8 cellular contexts compared by ENCODE assay signal in the genomic region with DNA sequence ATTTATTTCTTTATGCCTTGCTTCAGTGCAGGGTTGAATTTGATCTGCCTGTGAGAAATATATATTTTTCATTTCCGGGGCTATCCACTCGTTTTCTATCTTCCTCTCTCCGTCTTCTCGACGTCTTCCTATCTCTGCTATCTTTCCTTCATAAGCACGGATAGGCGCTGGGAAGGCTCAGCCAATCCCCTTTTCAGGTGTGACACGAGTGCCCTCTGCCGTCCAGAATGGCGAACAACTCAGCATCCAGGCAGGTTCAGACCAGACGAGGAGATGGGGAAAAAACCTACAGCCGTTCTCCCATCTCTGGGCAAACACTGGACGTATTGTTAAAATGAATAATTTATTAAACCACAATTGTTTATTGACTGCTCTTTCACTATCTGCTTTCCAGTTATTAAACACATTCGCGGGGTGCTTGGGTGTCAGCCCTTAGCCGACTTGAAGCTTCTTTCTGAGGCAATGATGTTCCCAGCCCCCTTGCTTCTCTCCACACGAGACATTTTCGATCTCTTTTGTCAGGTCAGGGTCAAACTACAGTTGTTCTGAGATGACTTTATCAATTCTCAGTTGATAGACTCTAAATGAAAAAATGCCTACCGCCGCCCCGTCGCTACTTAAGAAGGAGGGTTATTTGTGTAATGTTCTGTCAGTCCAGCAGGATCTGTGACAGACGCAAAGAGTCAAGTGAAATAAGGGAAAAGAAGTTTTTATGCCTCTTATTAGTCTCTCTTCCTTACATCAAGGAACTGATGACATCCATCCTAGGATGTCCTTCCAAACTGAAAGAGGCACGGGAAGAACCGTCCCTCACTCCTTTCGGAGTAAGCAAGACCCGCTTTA.
DNase-seq lines count a peak whose midpoint lies in the region; ATAC-seq, FAIRE-seq and TF ChIP-seq lines count a peak whose summit lies in the region.

No MANE protein-coding gene starts in this region.

- peak overlapping the region in 1 of 4 experiments; percentile 32 for H3K4me3 ChIP-seq in fibroblast of lung (replicated peaks in 1 of 4; ENCODE audit: control extremely low read depth in 1 of 4, insufficient read depth in 1 of 4, low read depth in 3 of 4, low read length in 4 of 4)
- peak overlapping the region; percentile 0 for H3K4me3 ChIP-seq in upper lobe of right lung

- peak; percentile 33 for FAIRE-seq in G401.6 (lab: Jason Lieb, UNC)

- POLR2A ChIA-PET in HEK293T (lab: Yijun Ruan, JAX), result no interaction called here

- H3K36me3 Mint-ChIP-seq in activated CD4-positive, alpha-beta T cell treated with anti-CD3 and anti-CD28 coated beads, Interleukin-2, amount 10 ng/mL, durations not matched to agents 24 days and 14 days (ENCODE audit: low read depth), result no peaks in the 10 kb centered on the region
- no peaks in the 10 kb centered on the region for H3K36me3 Mint-ChIP-seq in nephron progenitor cell (ENCODE audit: low read depth)

- ATAC-seq in upper lobe of right lung, result peak; percentile 98

- intact Hi-C loops in activated CD4-positive, alpha-beta T cell treated with anti-CD3 and anti-CD28 coated beads, Interleukin-2, amount 10 ng/mL, durations not matched to agents 24 days and 14 days (cut with micrococcal nuclease), result loop anchor here (5.0 kb wide), 1 partner anchor 237 kb away; no protein-coding TSS in a partner anchor
- intact Hi-C loops in upper lobe of right lung (cut with DNase I), result no loop called here

- H3K36me3 ChIP-seq in fibroblast of lung (ENCODE audit: control insufficient read depth, insufficient read depth, low read length) (no peaks in the 10 kb centered on the region), upper lobe of right lung (no peaks in the 10 kb centered on the region)

- H3K4me1 ChIP-seq in fibroblast of lung (ENCODE audit: control insufficient read depth, extremely low read depth, insufficient read depth, low read length) (no peaks in the 10 kb centered on the region), upper lobe of right lung (peaks cover 5% of the 10 kb centered on the region)

- peak overlapping the region; percentile 59 for H3K4me2 ChIP-seq in fibroblast of lung (ENCODE audit: extremely low read depth, insufficient read depth, low read length)

- CTCF ChIA-PET in HEK293T (lab: Yijun Ruan, JAX), result interaction anchor here (0.7 to 2.5 kb wide), 9 partner anchors 8 to 1099 kb away, joined by 3 to 9 read pairs (median 4); no protein-coding TSS in a partner anchor

- no peaks in the 10 kb centered on the region for H3K79me2 ChIP-seq in fibroblast of lung (ENCODE audit: control insufficient read depth, insufficient read depth, low read length)

- peak; percentile 83 for DNase-seq in HEK293T (ENCODE audit: extremely low spot score)
- peak; percentile 76 for DNase-seq in NCI-H2029 treated with DMSO at 0.1 percent for 48 hours (lab: John Stamatoyannopoulos, UW)
- DNase-seq in activated CD4-positive, alpha-beta T cell treated with anti-CD3 and anti-CD28 coated beads, Interleukin-2, amount 10 ng/mL, durations not matched to agents 24 days and 14 days, result peak; percentile 83
- DNase-seq in fibroblast of lung (ENCODE audit: low read depth in 2 of 2), result peak; percentile 61 to 81
- peak; percentile 79 for DNase-seq in nephron progenitor cell
- peak; percentile 84 for DNase-seq in upper lobe of right lung
- no peak for DNase-seq in dedifferentiated amniotic fluid mesenchymal stem cell (ENCODE audit: extremely low spot score)

- peaks cover 2% of the 10 kb centered on the region for H3K4me1 Mint-ChIP-seq in activated CD4-positive, alpha-beta T cell treated with anti-CD3 and anti-CD28 coated beads, Interleukin-2, amount 10 ng/mL, durations not matched to agents 24 days and 14 days
- H3K4me1 Mint-ChIP-seq in nephron progenitor cell, result peaks cover 41% of the 10 kb centered on the region

- H3K9ac ChIP-seq in fibroblast of lung (ENCODE audit: insufficient read depth, low read length), result no peak overlapping the region

- no peaks in the 10 kb centered on the region for H4K20me1 ChIP-seq in fibroblast of lung (ENCODE audit: control insufficient read depth, extremely low read depth, insufficient read depth, low read length)

- no peak overlapping the region for H3K27ac Mint-ChIP-seq in activated CD4-positive, alpha-beta T cell treated with anti-CD3 and anti-CD28 coated beads, Interleukin-2, amount 10 ng/mL, durations not matched to agents 24 days and 14 days
- no peak overlapping the region for H3K27ac Mint-ChIP-seq in nephron progenitor cell

- H3K27ac ChIP-seq in fibroblast of lung (ENCODE audit: insufficient read depth, low read length), result no peak overlapping the region
- H3K27ac ChIP-seq in upper lobe of right lung, result no peak overlapping the region

- H3K4me3 Mint-ChIP-seq in activated CD4-positive, alpha-beta T cell treated with anti-CD3 and anti-CD28 coated beads, Interleukin-2, amount 10 ng/mL, durations not matched to agents 24 days and 14 days, result no peak overlapping the region
- H3K4me3 Mint-ChIP-seq in nephron progenitor cell, result peak overlapping the region; percentile 35

- TF ChIP-seq CTCF in fibroblast of lung (conservative IDR thresholded peaks at IDR 0.05 in 1 of 2, IDR thresholded peaks at IDR 0.05 in 1 of 2; ENCODE audit: low read depth in 1 of 2, low read length in 2 of 2), result peak; percentile 79 to 86
- TF ChIP-seq CTCF in nephron progenitor cell (IDR thresholded peaks at IDR 0.05), result peak; percentile 74
- TF ChIP-seq CTCF in upper lobe of right lung (IDR thresholded peaks at IDR 0.05), result peak; percentile 85

- H3K27me3 Mint-ChIP-seq in activated CD4-positive, alpha-beta T cell treated with anti-CD3 and anti-CD28 coated beads, Interleukin-2, amount 10 ng/mL, durations not matched to agents 24 days and 14 days, result peaks cover 10% of the 10 kb centered on the region
- H3K27me3 Mint-ChIP-seq in nephron progenitor cell (ENCODE audit: low read depth, poor library complexity), result no peaks in the 10 kb centered on the region

- H3K9me3 Mint-ChIP-seq in activated CD4-positive, alpha-beta T cell treated with anti-CD3 and anti-CD28 coated beads, Interleukin-2, amount 10 ng/mL, durations not matched to agents 24 days and 14 days, result no peaks in the 10 kb centered on the region
- no peaks in the 10 kb centered on the region for H3K9me3 Mint-ChIP-seq in nephron progenitor cell

- no peaks in the 10 kb centered on the region for H3K9me3 ChIP-seq in fibroblast of lung (ENCODE audit: control insufficient read depth, insufficient read depth, low read depth, low read length)
- no peaks in the 10 kb centered on the region for H3K9me3 ChIP-seq in upper lobe of right lung

- peaks cover 2% of the 10 kb centered on the region for H3K27me3 ChIP-seq in fibroblast of lung (ENCODE audit: control insufficient read depth, insufficient read depth, low read length)
- no peaks in the 10 kb centered on the region for H3K27me3 ChIP-seq in upper lobe of right lung

- peak overlapping the region; percentile 46 for H2AFZ ChIP-seq in fibroblast of lung (ENCODE audit: low read length)

TF ChIP-seq in HEK293T, 16 proteins besides CTCF, POLR2A, EP300 and RAD21:
- TF ChIP-seq LEF1 (IDR thresholded peaks at IDR 0.05; ENCODE audit: borderline replicate concordance), result no peak
- TF ChIP-seq, protein P1, sequence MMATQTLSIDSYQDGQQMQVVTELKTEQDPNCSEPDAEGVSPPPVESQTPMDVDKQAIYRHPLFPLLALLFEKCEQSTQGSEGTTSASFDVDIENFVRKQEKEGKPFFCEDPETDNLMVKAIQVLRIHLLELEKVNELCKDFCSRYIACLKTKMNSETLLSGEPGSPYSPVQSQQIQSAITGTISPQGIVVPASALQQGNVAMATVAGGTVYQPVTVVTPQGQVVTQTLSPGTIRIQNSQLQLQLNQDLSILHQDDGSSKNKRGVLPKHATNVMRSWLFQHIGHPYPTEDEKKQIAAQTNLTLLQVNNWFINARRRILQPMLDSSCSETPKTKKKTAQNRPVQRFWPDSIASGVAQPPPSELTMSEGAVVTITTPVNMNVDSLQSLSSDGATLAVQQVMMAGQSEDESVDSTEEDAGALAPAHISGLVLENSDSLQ (IDR thresholded peaks at IDR 0.05), result no peak
- TF ChIP-seq FOXK2 (IDR thresholded peaks at IDR 0.05), result no peak
- no peak for TF ChIP-seq FOXM1 (IDR thresholded peaks at IDR 0.05; ENCODE audit: borderline replicate concordance)
- no peak for TF ChIP-seq CTBP1 (IDR thresholded peaks at IDR 0.05; ENCODE audit: borderline replicate concordance)
- TF ChIP-seq BHLHE40 (IDR thresholded peaks at IDR 0.05; ENCODE audit: borderline replicate concordance), result no peak
- TF ChIP-seq TARDBP (IDR thresholded peaks at IDR 0.05), result no peak
- no peak for TF ChIP-seq ELF4 (IDR thresholded peaks at IDR 0.05)
